Comparison of ENCODE assay signal across 31 cellular contexts in genomic region chr5:39495294-39495693, GRCh38.
"Had no signal": no experiment of that assay in that cellular context is flagged by ENCODE, and none has a peak within 500 bp of the region (broad histone marks: within the 10 kb centered on the region; RNA-seq: fewer than 3 reads in every experiment).

No MANE protein-coding gene starts in this region.

- H3K9me3 Mint-ChIP-seq: activated T-helper 2 cell treated with anti-CD3 and anti-CD28 coated beads, Interferon-gamma antibody, Interleukin-2, Interleukin-4, amounts not matched to agents 10 μg/mL and 5 μg/mL and 100 μg/mL, durations not matched to agents 14 hours and 24 hours and 36 hours; effector memory CD8-positive, alpha-beta T cell; natural killer cell treated with Interleukin-12 subunit alpha and Interleukin-12 subunit beta and Interleukin-15 and Interleukin-18, amount 100 ng/mL, for 72 hours; T-helper 1 cell treated with Interleukin-12 subunit alpha and Interleukin-12 subunit beta and Interleukin-4 antibody, amounts not matched to agents 30 μg/mL and 1 μg/mL, for 36 hours had no signal

- H3K27me3 ChIP-seq: adrenal gland, ascending aorta, brain microvascular endothelial cell, dorsolateral prefrontal cortex, esophagus muscularis mucosa, gastrocnemius medialis, neutrophil, pancreas, thyroid gland had no signal

- H3K9me3 ChIP-seq: adrenal gland, gastrocnemius medialis, neutrophil, pancreas, psoas muscle, thyroid gland had no signal

- H3K27ac ChIP-seq: ascending aorta, brain microvascular endothelial cell, dorsolateral prefrontal cortex, neutrophil, pancreas, psoas muscle, thyroid gland had no signal

- DNase-seq: activated CD4-positive, alpha-beta T cell treated with anti-CD3 and anti-CD28 coated beads, Interleukin-2, amount 50 U/mL, for 48 hours; activated CD8-positive, alpha-beta memory T cell treated with anti-CD3 and anti-CD28 coated beads, Interleukin-2, amount 50 U/mL, for 48 hours; activated naive CD4-positive, alpha-beta T cell; activated T-cell treated with anti-CD3 and anti-CD28 coated beads, Interleukin-2, amount 50 U/mL, for 4 hours; adrenal gland; brain microvascular endothelial cell; caudate nucleus; dorsolateral prefrontal cortex; effector memory CD8-positive, alpha-beta T cell; gastrocnemius medialis; hippocampal formation; left colon; mammary epithelial cell; midbrain; pancreas; psoas muscle; right cardiac atrium; stimulated activated CD4-positive, alpha-beta T cell treated with anti-CD3 and anti-CD28 coated beads, Interleukin-12 subunit alpha, Interleukin-12 subunit beta, amount 100 ng/mL, for 4 hours; stimulated activated CD4-positive, alpha-beta T cell treated with anti-CD3 and anti-CD28 coated beads, Interleukin-4, amount 100 ng/mL, for 4 hours; stimulated activated naive CD8-positive, alpha-beta T cell treated with anti-CD3 and anti-CD28 coated beads, Interleukin-15, Interleukin-2, amounts not matched to agents 100 U/mL and 50 U/mL, for 24 hours; T1000; thyroid gland had no signal

- H3K27ac Mint-ChIP-seq: activated naive CD8-positive, alpha-beta T cell; activated T-helper 2 cell treated with anti-CD3 and anti-CD28 coated beads, Interferon-gamma antibody, Interleukin-2, Interleukin-4, amounts not matched to agents 10 μg/mL and 5 μg/mL and 100 μg/mL, durations not matched to agents 14 hours and 24 hours and 36 hours; effector memory CD8-positive, alpha-beta T cell; natural killer cell treated with Interleukin-12 subunit alpha and Interleukin-12 subunit beta and Interleukin-15 and Interleukin-18, amount 100 ng/mL, for 72 hours; T-helper 1 cell treated with Interleukin-12 subunit alpha and Interleukin-12 subunit beta and Interleukin-4 antibody, amounts not matched to agents 30 μg/mL and 1 μg/mL, for 36 hours; WTC11 had no signal

- H3K4me3 Mint-ChIP-seq: activated naive CD8-positive, alpha-beta T cell; activated T-cell treated with anti-CD3 and anti-CD28 coated beads, Interleukin-2, amount 50 U/mL, for 4 hours; effector memory CD8-positive, alpha-beta T cell; natural killer cell treated with Interleukin-12 subunit alpha and Interleukin-12 subunit beta and Interleukin-15 and Interleukin-18, amount 100 ng/mL, for 72 hours; T-helper 1 cell treated with Interleukin-12 subunit alpha and Interleukin-12 subunit beta and Interleukin-4 antibody, amounts not matched to agents 30 μg/mL and 1 μg/mL, for 36 hours; WTC11 had no signal

- H3K36me3 ChIP-seq: adrenal gland, ascending aorta, brain microvascular endothelial cell, esophagus muscularis mucosa, gastrocnemius medialis, neutrophil, pancreas, thyroid gland had no signal

- FAIRE-seq: colon, pancreas had no signal

- H3K4me3 ChIP-seq: adrenal gland, ascending aorta, dorsolateral prefrontal cortex, esophagus muscularis mucosa, gastrocnemius medialis, pancreas, psoas muscle, thyroid gland had no signal

- H3K4me1 ChIP-seq: psoas muscle, thyroid gland had no signal

- H3K36me3 Mint-ChIP-seq: natural killer cell treated with Interleukin-12 subunit alpha and Interleukin-12 subunit beta and Interleukin-15 and Interleukin-18, amount 100 ng/mL, for 72 hours; WTC11 had no signal
